ENCODE assay signal across 2 cellular contexts in the genomic region with DNA sequence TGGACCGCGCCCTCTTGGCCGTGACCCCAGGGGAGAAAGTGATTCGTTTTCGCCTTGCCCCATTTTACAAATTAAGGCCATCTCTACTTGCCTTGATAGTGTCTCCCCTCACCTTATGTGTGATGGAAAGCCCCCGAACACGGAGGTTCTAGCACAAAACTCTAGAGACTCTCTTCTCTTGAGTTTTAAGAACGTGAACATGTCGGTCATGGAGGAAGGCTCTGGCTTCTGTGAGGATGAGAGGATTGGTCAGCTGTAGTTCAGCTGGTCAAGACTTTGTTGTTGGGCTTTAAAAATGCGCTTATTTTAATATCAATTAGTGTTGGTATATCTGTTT.
TF ChIP-seq lines count a peak whose summit lies in the region.

No MANE protein-coding gene starts in this region.

TF ChIP-seq in K562, 482 proteins besides CTCF, POLR2A, EP300 and RAD21 (continues in another document):
- TF ChIP-seq C11orf30 (IDR thresholded peaks at IDR 0.05; ENCODE audit: low read depth) (no peak), YY1 (IDR thresholded peaks at IDR 0.05; ENCODE audit: borderline replicate concordance in 1 of 3, control insufficient read depth in 1 of 3, extremely low read depth in 1 of 3, insufficient read depth in 3 of 3, insufficient read length in 1 of 3, insufficient replicate concordance in 2 of 3, low read depth in 1 of 3, low read length in 2 of 3) (peak in 1 of 3 experiments; percentile 4), ARHGAP35 (IDR thresholded peaks at IDR 0.05; ENCODE audit: partially characterized antibody) (no peak), BCL6 (CRISPR knock-in tag; IDR thresholded peaks at IDR 0.05) (no peak), PML (IDR thresholded peaks at IDR 0.05; ENCODE audit: low read length) (no peak), WHSC1 (IDR thresholded peaks at IDR 0.05; ENCODE audit: low read length) (no peak), RUNX1 (IDR thresholded peaks at IDR 0.05; ENCODE audit: low read depth) (0 out of 2 replicates have a peak, but pooled peaks have one; percentile 5), SIN3A (IDR thresholded peaks at IDR 0.05; ENCODE audit: borderline replicate concordance in 2 of 2, control insufficient read depth in 1 of 2, low read depth in 2 of 2, low read length in 2 of 2) (peak in 1 of 2 experiments; percentile 74; a peak in 2 of 4 replicates), NONO (IDR thresholded peaks at IDR 0.05; ENCODE audit: low read depth in 2 of 2, low read length in 1 of 2) (no peak), DMBX1 (CRISPR knock-in tag; IDR thresholded peaks at IDR 0.05; ENCODE audit: borderline replicate concordance) (no peak), ZNF644 (tag; IDR thresholded peaks at IDR 0.05; ENCODE audit: low read depth) (no peak), KAT8 (IDR thresholded peaks at IDR 0.05; ENCODE audit: low read depth) (no peak), HDAC3 (IDR thresholded peaks at IDR 0.05; ENCODE audit: borderline replicate concordance, partially characterized antibody) (no peak), SRSF3 (IDR thresholded peaks at IDR 0.05; ENCODE audit: insufficient read depth, low read length) (no peak), KLF16 (IDR thresholded peaks at IDR 0.05) (0 out of 2 replicates have a peak, but pooled peaks have one; percentile 1), ZNF146 (CRISPR knock-in tag; IDR thresholded peaks at IDR 0.05; ENCODE audit: unreplicated experiment) (no peak), KDM5B (IDR thresholded peaks at IDR 0.05; ENCODE audit: insufficient replicate concordance, low read depth, low read length) (no peak), POLR3A (IDR thresholded peaks at IDR 0.05; ENCODE audit: borderline replicate concordance, extremely low read depth, insufficient read depth, insufficient read length) (no peak), TAF9B (IDR thresholded peaks at IDR 0.05; ENCODE audit: partially characterized antibody) (no peak), FOS (IDR thresholded peaks at IDR 0.05; ENCODE audit: extremely low read depth, insufficient read length) (no peak)
- TF ChIP-seq, protein P1, sequence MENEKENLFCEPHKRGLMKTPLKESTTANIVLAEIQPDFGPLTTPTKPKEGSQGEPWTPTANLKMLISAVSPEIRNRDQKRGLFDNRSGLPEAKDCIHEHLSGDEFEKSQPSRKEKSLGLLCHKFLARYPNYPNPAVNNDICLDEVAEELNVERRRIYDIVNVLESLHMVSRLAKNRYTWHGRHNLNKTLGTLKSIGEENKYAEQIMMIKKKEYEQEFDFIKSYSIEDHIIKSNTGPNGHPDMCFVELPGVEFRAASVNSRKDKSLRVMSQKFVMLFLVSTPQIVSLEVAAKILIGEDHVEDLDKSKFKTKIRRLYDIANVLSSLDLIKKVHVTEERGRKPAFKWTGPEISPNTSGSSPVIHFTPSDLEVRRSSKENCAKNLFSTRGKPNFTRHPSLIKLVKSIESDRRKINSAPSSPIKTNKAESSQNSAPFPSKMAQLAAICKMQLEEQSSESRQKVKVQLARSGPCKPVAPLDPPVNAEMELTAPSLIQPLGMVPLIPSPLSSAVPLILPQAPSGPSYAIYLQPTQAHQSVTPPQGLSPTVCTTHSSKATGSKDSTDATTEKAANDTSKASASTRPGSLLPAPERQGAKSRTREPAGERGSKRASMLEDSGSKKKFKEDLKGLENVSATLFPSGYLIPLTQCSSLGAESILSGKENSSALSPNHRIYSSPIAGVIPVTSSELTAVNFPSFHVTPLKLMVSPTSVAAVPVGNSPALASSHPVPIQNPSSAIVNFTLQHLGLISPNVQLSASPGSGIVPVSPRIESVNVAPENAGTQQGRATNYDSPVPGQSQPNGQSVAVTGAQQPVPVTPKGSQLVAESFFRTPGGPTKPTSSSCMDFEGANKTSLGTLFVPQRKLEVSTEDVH (IDR thresholded peaks at IDR 0.05; ENCODE audit: low read depth, partially characterized antibody): no peak
- TF ChIP-seq, protein P2, sequence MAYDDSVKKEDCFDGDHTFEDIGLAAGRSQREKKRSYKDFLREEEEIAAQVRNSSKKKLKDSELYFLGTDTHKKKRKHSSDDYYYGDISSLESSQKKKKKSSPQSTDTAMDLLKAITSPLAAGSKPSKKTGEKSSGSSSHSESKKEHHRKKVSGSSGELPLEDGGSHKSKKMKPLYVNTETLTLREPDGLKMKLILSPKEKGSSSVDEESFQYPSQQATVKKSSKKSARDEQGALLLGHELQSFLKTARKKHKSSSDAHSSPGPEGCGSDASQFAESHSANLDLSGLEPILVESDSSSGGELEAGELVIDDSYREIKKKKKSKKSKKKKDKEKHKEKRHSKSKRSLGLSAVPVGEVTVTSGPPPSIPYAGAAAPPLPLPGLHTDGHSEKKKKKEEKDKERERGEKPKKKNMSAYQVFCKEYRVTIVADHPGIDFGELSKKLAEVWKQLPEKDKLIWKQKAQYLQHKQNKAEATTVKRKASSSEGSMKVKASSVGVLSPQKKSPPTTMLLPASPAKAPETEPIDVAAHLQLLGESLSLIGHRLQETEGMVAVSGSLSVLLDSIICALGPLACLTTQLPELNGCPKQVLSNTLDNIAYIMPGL (CRISPR knock-in tag; IDR thresholded peaks at IDR 0.05): no peak
- TF ChIP-seq, protein P3, sequence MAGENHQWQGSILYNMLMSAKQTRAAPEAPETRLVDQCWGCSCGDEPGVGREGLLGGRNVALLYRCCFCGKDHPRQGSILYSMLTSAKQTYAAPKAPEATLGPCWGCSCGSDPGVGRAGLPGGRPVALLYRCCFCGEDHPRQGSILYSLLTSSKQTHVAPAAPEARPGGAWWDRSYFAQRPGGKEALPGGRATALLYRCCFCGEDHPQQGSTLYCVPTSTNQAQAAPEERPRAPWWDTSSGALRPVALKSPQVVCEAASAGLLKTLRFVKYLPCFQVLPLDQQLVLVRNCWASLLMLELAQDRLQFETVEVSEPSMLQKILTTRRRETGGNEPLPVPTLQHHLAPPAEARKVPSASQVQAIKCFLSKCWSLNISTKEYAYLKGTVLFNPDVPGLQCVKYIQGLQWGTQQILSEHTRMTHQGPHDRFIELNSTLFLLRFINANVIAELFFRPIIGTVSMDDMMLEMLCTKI (IDR thresholded peaks at IDR 0.05; ENCODE audit: partially characterized antibody): no peak
- TF ChIP-seq, protein P4, sequence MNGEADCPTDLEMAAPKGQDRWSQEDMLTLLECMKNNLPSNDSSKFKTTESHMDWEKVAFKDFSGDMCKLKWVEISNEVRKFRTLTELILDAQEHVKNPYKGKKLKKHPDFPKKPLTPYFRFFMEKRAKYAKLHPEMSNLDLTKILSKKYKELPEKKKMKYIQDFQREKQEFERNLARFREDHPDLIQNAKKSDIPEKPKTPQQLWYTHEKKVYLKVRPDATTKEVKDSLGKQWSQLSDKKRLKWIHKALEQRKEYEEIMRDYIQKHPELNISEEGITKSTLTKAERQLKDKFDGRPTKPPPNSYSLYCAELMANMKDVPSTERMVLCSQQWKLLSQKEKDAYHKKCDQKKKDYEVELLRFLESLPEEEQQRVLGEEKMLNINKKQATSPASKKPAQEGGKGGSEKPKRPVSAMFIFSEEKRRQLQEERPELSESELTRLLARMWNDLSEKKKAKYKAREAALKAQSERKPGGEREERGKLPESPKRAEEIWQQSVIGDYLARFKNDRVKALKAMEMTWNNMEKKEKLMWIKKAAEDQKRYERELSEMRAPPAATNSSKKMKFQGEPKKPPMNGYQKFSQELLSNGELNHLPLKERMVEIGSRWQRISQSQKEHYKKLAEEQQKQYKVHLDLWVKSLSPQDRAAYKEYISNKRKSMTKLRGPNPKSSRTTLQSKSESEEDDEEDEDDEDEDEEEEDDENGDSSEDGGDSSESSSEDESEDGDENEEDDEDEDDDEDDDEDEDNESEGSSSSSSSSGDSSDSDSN (IDR thresholded peaks at IDR 0.05; ENCODE audit: borderline replicate concordance in 1 of 2, low read depth in 2 of 2, low read length in 2 of 2): no peak

TF ChIP-seq in HepG2, 621 proteins besides CTCF, POLR2A, EP300 and RAD21 (continues in another document):
- TF ChIP-seq ISL2 (CRISPR knock-in tag; IDR thresholded peaks at IDR 0.05) (no peak), ETV6 (CRISPR knock-in tag; conservative IDR thresholded peaks at IDR 0.05) (no peak), CBFB (CRISPR knock-in tag; IDR thresholded peaks at IDR 0.05) (no peak), TEAD3 (CRISPR knock-in tag; optimal IDR thresholded peaks at IDR 0.05; ENCODE audit: borderline replicate concordance) (no peak), HOXA3 (CRISPR knock-in tag; IDR thresholded peaks at IDR 0.05) (no peak), ZNF777 (CRISPR knock-in tag; IDR thresholded peaks at IDR 0.05) (no peak), ZNF670 (CRISPR knock-in tag; IDR thresholded peaks at IDR 0.05; ENCODE audit: borderline replicate concordance) (no peak), ZNF326 (CRISPR knock-in tag; IDR thresholded peaks at IDR 0.05; ENCODE audit: borderline replicate concordance) (no peak)
- TF ChIP-seq, protein P5, sequence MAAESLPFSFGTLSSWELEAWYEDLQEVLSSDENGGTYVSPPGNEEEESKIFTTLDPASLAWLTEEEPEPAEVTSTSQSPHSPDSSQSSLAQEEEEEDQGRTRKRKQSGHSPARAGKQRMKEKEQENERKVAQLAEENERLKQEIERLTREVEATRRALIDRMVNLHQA (CRISPR knock-in tag; IDR thresholded peaks at IDR 0.05): no peak
- TF ChIP-seq, protein P6, sequence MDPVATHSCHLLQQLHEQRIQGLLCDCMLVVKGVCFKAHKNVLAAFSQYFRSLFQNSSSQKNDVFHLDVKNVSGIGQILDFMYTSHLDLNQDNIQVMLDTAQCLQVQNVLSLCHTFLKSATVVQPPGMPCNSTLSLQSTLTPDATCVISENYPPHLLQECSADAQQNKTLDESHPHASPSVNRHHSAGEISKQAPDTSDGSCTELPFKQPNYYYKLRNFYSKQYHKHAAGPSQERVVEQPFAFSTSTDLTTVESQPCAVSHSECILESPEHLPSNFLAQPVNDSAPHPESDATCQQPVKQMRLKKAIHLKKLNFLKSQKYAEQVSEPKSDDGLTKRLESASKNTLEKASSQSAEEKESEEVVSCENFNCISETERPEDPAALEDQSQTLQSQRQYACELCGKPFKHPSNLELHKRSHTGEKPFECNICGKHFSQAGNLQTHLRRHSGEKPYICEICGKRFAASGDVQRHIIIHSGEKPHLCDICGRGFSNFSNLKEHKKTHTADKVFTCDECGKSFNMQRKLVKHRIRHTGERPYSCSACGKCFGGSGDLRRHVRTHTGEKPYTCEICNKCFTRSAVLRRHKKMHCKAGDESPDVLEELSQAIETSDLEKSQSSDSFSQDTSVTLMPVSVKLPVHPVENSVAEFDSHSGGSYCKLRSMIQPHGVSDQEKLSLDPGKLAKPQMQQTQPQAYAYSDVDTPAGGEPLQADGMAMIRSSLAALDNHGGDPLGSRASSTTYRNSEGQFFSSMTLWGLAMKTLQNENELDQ (CRISPR knock-in tag; IDR thresholded peaks at IDR 0.05; ENCODE audit: borderline replicate concordance): no peak
- TF ChIP-seq, protein P7, sequence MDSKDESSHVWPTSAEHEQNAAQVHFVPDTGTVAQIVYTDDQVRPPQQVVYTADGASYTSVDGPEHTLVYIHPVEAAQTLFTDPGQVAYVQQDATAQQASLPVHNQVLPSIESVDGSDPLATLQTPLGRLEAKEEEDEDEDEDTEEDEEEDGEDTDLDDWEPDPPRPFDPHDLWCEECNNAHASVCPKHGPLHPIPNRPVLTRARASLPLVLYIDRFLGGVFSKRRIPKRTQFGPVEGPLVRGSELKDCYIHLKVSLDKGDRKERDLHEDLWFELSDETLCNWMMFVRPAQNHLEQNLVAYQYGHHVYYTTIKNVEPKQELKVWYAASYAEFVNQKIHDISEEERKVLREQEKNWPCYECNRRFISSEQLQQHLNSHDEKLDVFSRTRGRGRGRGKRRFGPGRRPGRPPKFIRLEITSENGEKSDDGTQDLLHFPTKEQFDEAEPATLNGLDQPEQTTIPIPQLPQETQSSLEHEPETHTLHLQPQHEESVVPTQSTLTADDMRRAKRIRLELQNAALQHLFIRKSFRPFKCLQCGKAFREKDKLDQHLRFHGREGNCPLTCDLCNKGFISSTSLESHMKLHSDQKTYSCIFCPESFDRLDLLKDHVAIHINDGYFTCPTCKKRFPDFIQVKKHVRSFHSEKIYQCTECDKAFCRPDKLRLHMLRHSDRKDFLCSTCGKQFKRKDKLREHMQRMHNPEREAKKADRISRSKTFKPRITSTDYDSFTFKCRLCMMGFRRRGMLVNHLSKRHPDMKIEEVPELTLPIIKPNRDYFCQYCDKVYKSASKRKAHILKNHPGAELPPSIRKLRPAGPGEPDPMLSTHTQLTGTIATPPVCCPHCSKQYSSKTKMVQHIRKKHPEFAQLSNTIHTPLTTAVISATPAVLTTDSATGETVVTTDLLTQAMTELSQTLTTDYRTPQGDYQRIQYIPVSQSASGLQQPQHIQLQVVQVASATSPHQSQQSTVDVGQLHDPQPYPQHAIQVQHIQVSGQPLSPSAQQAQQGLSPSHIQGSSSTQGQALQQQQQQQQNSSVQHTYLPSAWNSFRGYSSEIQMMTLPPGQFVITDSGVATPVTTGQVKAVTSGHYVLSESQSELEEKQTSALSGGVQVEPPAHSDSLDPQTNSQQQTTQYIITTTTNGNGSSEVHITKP (CRISPR knock-in tag; IDR thresholded peaks at IDR 0.05; ENCODE audit: low read depth): peak; percentile 1; the same call in 1 of the 2 replicates
- TF ChIP-seq, protein P8, sequence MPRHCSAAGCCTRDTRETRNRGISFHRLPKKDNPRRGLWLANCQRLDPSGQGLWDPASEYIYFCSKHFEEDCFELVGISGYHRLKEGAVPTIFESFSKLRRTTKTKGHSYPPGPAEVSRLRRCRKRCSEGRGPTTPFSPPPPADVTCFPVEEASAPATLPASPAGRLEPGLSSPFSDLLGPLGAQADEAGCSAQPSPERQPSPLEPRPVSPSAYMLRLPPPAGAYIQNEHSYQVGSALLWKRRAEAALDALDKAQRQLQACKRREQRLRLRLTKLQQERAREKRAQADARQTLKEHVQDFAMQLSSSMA (CRISPR knock-in tag; IDR thresholded peaks at IDR 0.05): no peak
- TF ChIP-seq, protein P9, sequence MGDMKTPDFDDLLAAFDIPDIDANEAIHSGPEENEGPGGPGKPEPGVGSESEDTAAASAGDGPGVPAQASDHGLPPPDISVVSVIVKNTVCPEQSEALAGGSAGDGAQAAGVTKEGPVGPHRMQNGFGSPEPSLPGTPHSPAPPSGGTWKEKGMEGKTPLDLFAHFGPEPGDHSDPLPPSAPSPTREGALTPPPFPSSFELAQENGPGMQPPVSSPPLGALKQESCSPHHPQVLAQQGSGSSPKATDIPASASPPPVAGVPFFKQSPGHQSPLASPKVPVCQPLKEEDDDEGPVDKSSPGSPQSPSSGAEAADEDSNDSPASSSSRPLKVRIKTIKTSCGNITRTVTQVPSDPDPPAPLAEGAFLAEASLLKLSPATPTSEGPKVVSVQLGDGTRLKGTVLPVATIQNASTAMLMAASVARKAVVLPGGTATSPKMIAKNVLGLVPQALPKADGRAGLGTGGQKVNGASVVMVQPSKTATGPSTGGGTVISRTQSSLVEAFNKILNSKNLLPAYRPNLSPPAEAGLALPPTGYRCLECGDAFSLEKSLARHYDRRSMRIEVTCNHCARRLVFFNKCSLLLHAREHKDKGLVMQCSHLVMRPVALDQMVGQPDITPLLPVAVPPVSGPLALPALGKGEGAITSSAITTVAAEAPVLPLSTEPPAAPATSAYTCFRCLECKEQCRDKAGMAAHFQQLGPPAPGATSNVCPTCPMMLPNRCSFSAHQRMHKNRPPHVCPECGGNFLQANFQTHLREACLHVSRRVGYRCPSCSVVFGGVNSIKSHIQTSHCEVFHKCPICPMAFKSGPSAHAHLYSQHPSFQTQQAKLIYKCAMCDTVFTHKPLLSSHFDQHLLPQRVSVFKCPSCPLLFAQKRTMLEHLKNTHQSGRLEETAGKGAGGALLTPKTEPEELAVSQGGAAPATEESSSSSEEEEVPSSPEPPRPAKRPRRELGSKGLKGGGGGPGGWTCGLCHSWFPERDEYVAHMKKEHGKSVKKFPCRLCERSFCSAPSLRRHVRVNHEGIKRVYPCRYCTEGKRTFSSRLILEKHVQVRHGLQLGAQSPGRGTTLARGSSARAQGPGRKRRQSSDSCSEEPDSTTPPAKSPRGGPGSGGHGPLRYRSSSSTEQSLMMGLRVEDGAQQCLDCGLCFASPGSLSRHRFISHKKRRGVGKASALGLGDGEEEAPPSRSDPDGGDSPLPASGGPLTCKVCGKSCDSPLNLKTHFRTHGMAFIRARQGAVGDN (CRISPR knock-in tag; IDR thresholded peaks at IDR 0.05): 0 out of 2 replicates have a peak, but pooled peaks have one; percentile 46
